ENCODE assay signal across 1 cellular context in the genomic region with DNA sequence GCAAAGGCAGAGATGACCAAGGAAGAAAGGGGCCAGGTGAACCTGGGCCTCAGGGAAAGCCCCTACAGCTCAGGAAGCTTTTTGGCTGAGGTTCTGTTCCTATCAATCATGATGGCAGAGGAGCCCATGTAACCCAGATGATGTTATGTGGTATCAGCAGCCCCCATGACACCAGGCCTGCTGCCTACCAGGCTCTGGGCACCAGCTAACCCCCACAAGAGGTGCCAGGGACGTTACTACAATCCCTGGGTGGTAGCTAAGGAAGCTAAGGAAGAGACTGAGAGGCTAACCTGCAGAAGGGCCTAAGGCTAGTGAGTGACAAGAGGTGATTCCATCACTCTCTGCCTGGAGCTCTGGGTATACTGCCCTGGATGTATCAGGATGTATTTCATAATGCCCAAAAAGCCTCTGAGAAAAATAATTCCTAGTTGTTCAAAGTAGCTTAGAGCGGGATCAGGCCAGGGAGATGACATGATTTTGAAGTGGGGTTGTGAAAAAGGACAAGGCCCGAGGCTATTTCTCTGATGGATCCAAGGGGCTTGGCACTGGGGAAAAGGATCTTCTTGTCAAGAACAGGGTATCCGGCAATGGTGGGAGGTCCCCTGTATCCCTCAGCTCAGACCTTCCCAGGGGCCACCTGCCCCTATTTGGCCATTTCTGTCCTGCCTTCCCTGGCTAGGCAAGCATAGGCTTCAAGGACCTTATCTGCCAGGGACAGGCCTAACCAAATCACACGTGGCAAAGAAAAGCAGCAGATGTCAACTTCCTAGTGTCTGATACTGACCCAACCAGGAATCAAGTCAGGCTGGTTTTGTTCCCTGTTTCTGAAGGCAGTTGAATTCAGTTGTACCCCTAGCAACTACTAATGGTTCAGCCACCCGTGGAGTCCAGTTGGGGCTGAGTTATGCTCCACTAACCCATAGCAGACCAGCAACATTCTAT.
TF ChIP-seq lines count a peak whose summit lies in the region.

No MANE protein-coding gene starts in this region.

TF ChIP-seq in HCT116, 20 proteins besides CTCF, POLR2A, EP300 and RAD21:
- TF ChIP-seq SRF (IDR thresholded peaks at IDR 0.05; ENCODE audit: low read depth), result no peak
- no peak for TF ChIP-seq FOSL1 (IDR thresholded peaks at IDR 0.05; ENCODE audit: low read depth)
- 0 out of 2 replicates have a peak, but pooled peaks have one; percentile 11 for TF ChIP-seq POLR2AphosphoS5 (IDR thresholded peaks at IDR 0.05; ENCODE audit: low read depth, low read length)
